30 cellular contexts compared by ENCODE assay signal in genomic region chr5:113268232-113268631, GRCh38.
"Had no signal": no experiment of that assay in that cellular context is flagged by ENCODE, and none has a peak within 500 bp of the region (broad histone marks: within the 10 kb centered on the region; RNA-seq: fewer than 3 reads in every experiment).

No MANE protein-coding gene starts in this region.

- H3K4me3 ChIP-seq: breast epithelium, dorsolateral prefrontal cortex, heart right ventricle, right lobe of liver, skin epidermis, upper lobe of left lung, vagina had no signal

- H3K27me3 Mint-ChIP-seq: activated CD8-positive, alpha-beta T cell treated with anti-CD3 and anti-CD28 coated beads for 36 hours; activated naive CD4-positive, alpha-beta T cell treated with anti-CD3 and anti-CD28 coated beads, Interleukin-2, amount 50 U/mL, for 24 hours; activated naive CD8-positive, alpha-beta T cell treated with anti-CD3 and anti-CD28 coated beads, Interleukin-2, amount 50 U/mL, for 24 hours; stimulated activated naive CD8-positive, alpha-beta T cell treated with anti-CD3 and anti-CD28 coated beads, Interleukin-15, Interleukin-2, amounts not matched to agents 100 ng/mL and 50 ng/mL, for 24 hours had no signal

- H3K36me3 Mint-ChIP-seq: stimulated activated effector memory CD8-positive, alpha-beta T cell treated with anti-CD3 and anti-CD28 coated beads, Interleukin-12 subunit alpha, Interleukin-12 subunit beta, amount 100 ng/mL, for 72 hours had no signal

- ATAC-seq: activated CD8-positive, alpha-beta T cell treated with anti-CD3 and anti-CD28 coated beads for 36 hours; activated naive CD8-positive, alpha-beta T cell treated with anti-CD3 and anti-CD28 coated beads, Interleukin-2, amount 50 U/mL, for 24 hours; activated T-cell treated with anti-CD3 and anti-CD28 coated beads, Interleukin-2, amount 50 U/mL, for 4 hours; activated T-helper 17 cell treated with anti-CD3 and anti-CD28 coated beads, Interleukin-2, amount 50 U/mL, for 72 hours; esophagus mucosa; left cardiac atrium; left ventricle myocardium superior; naive thymus-derived CD4-positive, alpha-beta T cell; right lobe of liver; stimulated activated effector memory CD8-positive, alpha-beta T cell treated with anti-CD3 and anti-CD28 coated beads, Interleukin-12 subunit alpha, Interleukin-12 subunit beta, amount 100 ng/mL, for 72 hours had no signal

- H3K9me3 ChIP-seq: breast epithelium, heart right ventricle, right lobe of liver, upper lobe of left lung, vagina had no signal

- H3K27me3 ChIP-seq: breast epithelium, dorsolateral prefrontal cortex, heart right ventricle, right lobe of liver, upper lobe of left lung, vagina had no signal

- H3K36me3 ChIP-seq: breast epithelium, heart right ventricle, right lobe of liver, upper lobe of left lung, vagina had no signal

- H3K9me3 Mint-ChIP-seq: activated CD4-positive, alpha-beta T cell treated with anti-CD3 and anti-CD28 coated beads, Interleukin-2, amount 10 ng/mL, durations not matched to agents 24 days and 14 days; activated CD8-positive, alpha-beta T cell treated with anti-CD3 and anti-CD28 coated beads for 36 hours; activated naive CD4-positive, alpha-beta T cell treated with anti-CD3 and anti-CD28 coated beads, Interleukin-2, amount 50 U/mL, for 24 hours; activated naive CD8-positive, alpha-beta T cell treated with anti-CD3 and anti-CD28 coated beads, Interleukin-2, amount 50 U/mL, for 24 hours; activated T-cell treated with anti-CD3 and anti-CD28 coated beads, Interleukin-2, amount 50 U/mL, for 4 hours; activated T-helper 17 cell treated with anti-CD3 and anti-CD28 coated beads, Interleukin-2, amount 50 U/mL, for 72 hours; central memory CD8-positive, alpha-beta T cell; naive thymus-derived CD4-positive, alpha-beta T cell; stimulated activated effector memory CD8-positive, alpha-beta T cell treated with anti-CD3 and anti-CD28 coated beads, Interleukin-12 subunit alpha, Interleukin-12 subunit beta, amount 100 ng/mL, for 72 hours; stimulated activated naive CD8-positive, alpha-beta T cell treated with anti-CD3 and anti-CD28 coated beads, Interleukin-15, Interleukin-2, amounts not matched to agents 100 ng/mL and 50 ng/mL, for 24 hours had no signal

- H3K4me1 ChIP-seq: breast epithelium had no signal

- H3K27ac ChIP-seq: dorsolateral prefrontal cortex, right lobe of liver, upper lobe of left lung, vagina had no signal

- DNase-seq: activated CD4-positive, alpha-beta T cell treated with anti-CD3 and anti-CD28 coated beads, Interleukin-2, amount 10 ng/mL, durations not matched to agents 24 days and 14 days; activated CD4-positive, CD25-positive, alpha-beta regulatory T cell treated with anti-CD3 and anti-CD28 coated beads, Interleukin-2, amount 50 U/mL, for 72 hours; activated CD8-positive, alpha-beta T cell treated with anti-CD3 and anti-CD28 coated beads for 36 hours; activated gamma-delta T cell treated with Interleukin-2 at 50 U/mL for 16 hours; activated naive CD8-positive, alpha-beta T cell treated with anti-CD3 and anti-CD28 coated beads, Interleukin-2, amount 50 U/mL, for 24 hours; activated T-cell treated with anti-CD3 and anti-CD28 coated beads, Interleukin-2, amount 50 U/mL, for 4 hours; amygdala; dorsolateral prefrontal cortex; effector memory CD4-positive, alpha-beta T cell; foreskin melanocyte; heart right ventricle; left cardiac atrium; left ventricle myocardium superior; midbrain; naive thymus-derived CD4-positive, alpha-beta T cell; occipital lobe; right lobe of liver; stimulated activated CD4-positive, alpha-beta T cell treated with anti-CD3 and anti-CD28 coated beads, Interleukin-4, amount 100 ng/mL, for 24 hours; T-helper 2 cell; upper lobe of left lung had no signal

- H3K4me1 Mint-ChIP-seq: activated T-helper 17 cell treated with anti-CD3 and anti-CD28 coated beads, Interleukin-2, amount 50 U/mL, for 72 hours had no signal

- H3K4me3 Mint-ChIP-seq: activated CD4-positive, alpha-beta T cell treated with anti-CD3 and anti-CD28 coated beads, Interleukin-2, amount 10 ng/mL, durations not matched to agents 24 days and 14 days; activated CD8-positive, alpha-beta T cell treated with anti-CD3 and anti-CD28 coated beads for 36 hours; activated naive CD4-positive, alpha-beta T cell treated with anti-CD3 and anti-CD28 coated beads, Interleukin-2, amount 50 U/mL, for 24 hours; activated naive CD8-positive, alpha-beta T cell treated with anti-CD3 and anti-CD28 coated beads, Interleukin-2, amount 50 U/mL, for 24 hours; activated T-cell treated with anti-CD3 and anti-CD28 coated beads, Interleukin-2, amount 50 U/mL, for 4 hours; activated T-helper 17 cell treated with anti-CD3 and anti-CD28 coated beads, Interleukin-2, amount 50 U/mL, for 72 hours; central memory CD8-positive, alpha-beta T cell; naive thymus-derived CD4-positive, alpha-beta T cell; neural crest cell; stimulated activated effector memory CD8-positive, alpha-beta T cell treated with anti-CD3 and anti-CD28 coated beads, Interleukin-12 subunit alpha, Interleukin-12 subunit beta, amount 100 ng/mL, for 72 hours; stimulated activated naive CD8-positive, alpha-beta T cell treated with anti-CD3 and anti-CD28 coated beads, Interleukin-15, Interleukin-2, amounts not matched to agents 100 ng/mL and 50 ng/mL, for 24 hours had no signal

- H3K27ac Mint-ChIP-seq: activated CD4-positive, alpha-beta T cell treated with anti-CD3 and anti-CD28 coated beads, Interleukin-2, amount 10 ng/mL, durations not matched to agents 24 days and 14 days; activated CD8-positive, alpha-beta T cell treated with anti-CD3 and anti-CD28 coated beads for 36 hours; activated naive CD4-positive, alpha-beta T cell treated with anti-CD3 and anti-CD28 coated beads, Interleukin-2, amount 50 U/mL, for 24 hours; activated naive CD8-positive, alpha-beta T cell treated with anti-CD3 and anti-CD28 coated beads, Interleukin-2, amount 50 U/mL, for 24 hours; activated T-helper 17 cell treated with anti-CD3 and anti-CD28 coated beads, Interleukin-2, amount 50 U/mL, for 72 hours; stimulated activated effector memory CD8-positive, alpha-beta T cell treated with anti-CD3 and anti-CD28 coated beads, Interleukin-12 subunit alpha, Interleukin-12 subunit beta, amount 100 ng/mL, for 72 hours; stimulated activated naive CD8-positive, alpha-beta T cell treated with anti-CD3 and anti-CD28 coated beads, Interleukin-15, Interleukin-2, amounts not matched to agents 100 ng/mL and 50 ng/mL, for 24 hours had no signal
